Comparison of ENCODE assay signal across 17 cellular contexts in genomic region chr9:134400283-134400682, GRCh38.
A peak's percentile ranks its signal among the peaks of the same experiment; 100 is the strongest.
DNase-seq lines count a peak whose midpoint lies in the region; ATAC-seq and TF ChIP-seq lines count a peak whose summit lies in the region.
"Had no signal": no experiment of that assay in that cellular context is flagged by ENCODE, and none has a peak within 500 bp of the region (broad histone marks: within the 10 kb centered on the region; RNA-seq: fewer than 3 reads in every experiment).

No MANE protein-coding gene starts in this region.

- H3K27me3 ChIP-seq in BLaER1 treated with 17β-estradiol and CSF1 and Interleukin-3, amounts not matched to agents 10 nM and 100 nM, result peaks cover 0 to 5% (median 0%) of the 10 kb centered on the region in 11 experiments; a peak in 1 of 22 replicates
- H3K27me3 ChIP-seq in neuronal stem cell (ENCODE audit: control insufficient read depth in 3 of 3, insufficient read depth in 3 of 3, low read depth in 1 of 3, low read length in 3 of 3) (no peaks in the 10 kb centered on the region), gastrocnemius medialis (no peaks in the 10 kb centered on the region)

- POLR2A ChIA-PET in RWPE1 (lab: Yijun Ruan, JAX; ENCODE audit: low non-redundant PET), result no interaction called here

- CTCF ChIA-PET in RWPE1 (lab: Yijun Ruan, JAX), result interaction anchor here (0.7 to 0.9 kb wide), 4 partner anchors 9 to 29 kb away, joined by 3 to 5 read pairs (median 4); no protein-coding TSS in a partner anchor

- no CpG with 5 or more reads among the region's 10 CpGs for WGBS in neuronal stem cell (ENCODE audit: extremely low coverage in 2 of 2, insufficient read length in 2 of 2, insufficient replicate concordance in 1 of 2), 2 donors

- no peak for ATAC-seq in gastrocnemius medialis
- ATAC-seq: K562 had no signal

- no peak overlapping the region for H3K14ac ChIP-seq in neuronal stem cell (ENCODE audit: low read length)

- H3K4me1 ChIP-seq in BLaER1 treated with 17β-estradiol and CSF1 and Interleukin-3, amounts not matched to agents 10 nM and 100 nM, result peaks cover 85 to 100% (median 99%) of the 10 kb centered on the region in 10 experiments
- H3K4me1 ChIP-seq in neuronal stem cell (ENCODE audit: control insufficient read depth in 2 of 2, insufficient read depth in 1 of 2, low read depth in 1 of 2, low read length in 2 of 2), result no peaks in the 10 kb centered on the region
- peaks cover 70 to 76% of the 10 kb centered on the region in 2 donors for H3K4me1 ChIP-seq in gastrocnemius medialis

- no peak for TF ChIP-seq POLR2A in gastrocnemius medialis (IDR thresholded peaks at IDR 0.05)

- TF ChIP-seq CTCF in RWPE1 (conservative IDR thresholded peaks at IDR 0.05; ENCODE audit: low read depth), result no peak
- TF ChIP-seq CTCF in gastrocnemius medialis (IDR thresholded peaks at IDR 0.05 in 4 of 5, conservative IDR thresholded peaks at IDR 0.05 in 1 of 5), result no peak

- no peak overlapping the region for H3K23ac ChIP-seq in neuronal stem cell (ENCODE audit: low read depth, low read length, poor library complexity)

- in situ Hi-C loops in gastrocnemius medialis (cut with MboI; ENCODE audit: low sequenced_read_pairs in 4 of 4), result no loop called here

- H3K18ac ChIP-seq in neuronal stem cell (ENCODE audit: low read length), result peak overlapping the region; percentile 7

- H2BK5ac ChIP-seq in neuronal stem cell (ENCODE audit: low read length), result peak overlapping the region; percentile 80

- no peak overlapping the region for H3K4ac ChIP-seq in neuronal stem cell (ENCODE audit: low read length)

- peaks cover 7 to 13% (median 12%) of the 10 kb centered on the region in 11 experiments for H3K9me3 ChIP-seq in BLaER1 treated with 17β-estradiol and CSF1 and Interleukin-3, amounts not matched to agents 10 nM and 100 nM (replicated peaks in 1 of 11)
- peaks cover 10% of the 10 kb centered on the region in 2 donors for H3K9me3 ChIP-seq in neuronal stem cell (replicated peaks in 1 of 2; ENCODE audit: control insufficient read depth in 2 of 2, insufficient read depth in 1 of 2, low read depth in 1 of 2, low read length in 2 of 2)
- H3K9me3 ChIP-seq in gastrocnemius medialis, result no peaks in the 10 kb centered on the region

- no peak overlapping the region for H3K4me3 ChIP-seq in BLaER1 treated with 17β-estradiol and CSF1 and Interleukin-3, amounts not matched to agents 10 nM and 100 nM
- H3K4me3 ChIP-seq in neuronal stem cell (ENCODE audit: low read length in 2 of 2) (no peak overlapping the region), gastrocnemius medialis (no peak overlapping the region)
- H3K4me3 ChIP-seq: K562 had no signal

- H3K36me3 ChIP-seq in BLaER1 treated with 17β-estradiol and CSF1 and Interleukin-3, amounts not matched to agents 10 nM and 100 nM, result peaks cover 6 to 32% (median 12%) of the 10 kb centered on the region in 11 experiments; a peak in 17 of 22 replicates
- H3K36me3 ChIP-seq in neuronal stem cell (replicated peaks in 1 of 2; ENCODE audit: control insufficient read depth in 2 of 2, insufficient read depth in 2 of 2, low read length in 2 of 2) (peaks cover 0 to 3% of the 10 kb centered on the region in 2 donors), gastrocnemius medialis (no peaks in the 10 kb centered on the region)

- H2BK12ac ChIP-seq in neuronal stem cell (ENCODE audit: low read length), result peak overlapping the region; percentile 41

- no peak for DNase-seq in RWPE1 (ENCODE audit: low spot score)
- DNase-seq in neuronal stem cell (ENCODE audit: low spot score), result no peak
- no peak for DNase-seq in gastrocnemius medialis
- no peak for DNase-seq in DMS79 (lab: John Stamatoyannopoulos, UW)
- no peak for DNase-seq in OCI-M2 (lab: John Stamatoyannopoulos, UW; ENCODE audit: unreplicated experiment)
- DNase-seq in stimulated activated CD4-positive, alpha-beta T cell treated with anti-CD3 and anti-CD28 coated beads, Interleukin-2, amount 100 ng/mL, for 24 hours, result no peak
- DNase-seq: CD4-positive, alpha-beta memory T cell; DMS153; DMS79 treated with DMSO at 0.1 percent for 48 hours; GF-D8; GOT3; HCEC 1CT; IMR-90 had no signal

- H2BK15ac ChIP-seq in neuronal stem cell (ENCODE audit: low read length), result no peak overlapping the region

- peak overlapping the region; percentile 52 for H2AK5ac ChIP-seq in neuronal stem cell (ENCODE audit: low read depth, low read length)

- H4K20me1 ChIP-seq in BLaER1 treated with 17β-estradiol and CSF1 and Interleukin-3, amounts not matched to agents 10 nM and 100 nM, result peaks cover 68 to 100% (median 100%) of the 10 kb centered on the region in 11 experiments; a peak in 21 of 22 replicates

- peak overlapping the region in 10 of 11 experiments; percentile 55 to 100 (median 96); a peak in 19 of 22 replicates for H3K4me2 ChIP-seq in BLaER1 treated with 17β-estradiol and CSF1 and Interleukin-3, amounts not matched to agents 10 nM and 100 nM
- H3K4me2 ChIP-seq in neuronal stem cell (ENCODE audit: insufficient read depth, low read length, poor library complexity, severe bottlenecking), result no peak overlapping the region

- H2BK120ac ChIP-seq in neuronal stem cell (ENCODE audit: low read depth, low read length), result no peak overlapping the region

- H4K8ac ChIP-seq in neuronal stem cell (ENCODE audit: low read depth, low read length), result no peak overlapping the region

- H4K91ac ChIP-seq in neuronal stem cell (ENCODE audit: low read depth, low read length, poor library complexity), result no peak overlapping the region

- no peak overlapping the region for H3K27ac ChIP-seq in BLaER1 treated with 17β-estradiol and CSF1 and Interleukin-3, amounts not matched to agents 10 nM and 100 nM
- H3K27ac ChIP-seq in RWPE1, result peak overlapping the region; percentile 97
- H3K27ac ChIP-seq in neuronal stem cell (replicated peaks; ENCODE audit: low read length), result no peak overlapping the region
- H3K27ac ChIP-seq in gastrocnemius medialis, result peak overlapping the region; percentile 90 to 98 (median 98)
- H3K27ac ChIP-seq: C4-2B, HL-60 had no signal

- intact Hi-C loops in gastrocnemius medialis (cut with DNase I; ENCODE audit: low total_unique reads), result no loop called here

- no peak overlapping the region for H2AFZ ChIP-seq in neuronal stem cell (ENCODE audit: low read length)

- peaks cover 42% of the 10 kb centered on the region for H3K79me1 ChIP-seq in neuronal stem cell (ENCODE audit: low read depth, low read length)

- no peak overlapping the region for H3K9ac ChIP-seq in BLaER1 treated with 17β-estradiol and CSF1 and Interleukin-3, amounts not matched to agents 10 nM and 100 nM
- H3K9ac ChIP-seq in neuronal stem cell (ENCODE audit: low read depth, low read length, poor library complexity), result no peak overlapping the region

Comparison
In these comparisons a context has a peak if more than half of its experiments do, and no peak if none do; other contexts are left out.
1. H3K27ac ChIP-seq: peak in RWPE1 (single experiment) and gastrocnemius medialis (4 of 4); none in BLaER1 treated with 17β-estradiol and CSF1 and Interleukin-3, amounts not matched to agents 10 nM and 100 nM (0 of 11) and neuronal stem cell (single experiment).